ENCODE assay signal across 1 cellular context in genomic region chr1:155192346-155193274, GRCh38.
TF ChIP-seq lines count a peak whose summit lies in the region.

No MANE protein-coding gene starts in this region.

TF ChIP-seq in Ishikawa, 13 proteins besides CTCF, POLR2A, EP300 and RAD21 (continued from another document):
- no peak for TF ChIP-seq REST (IDR thresholded peaks at IDR 0.05; ENCODE audit: low read depth)
- no peak for TF ChIP-seq NFIC (IDR thresholded peaks at IDR 0.05)
- TF ChIP-seq TCF12 (IDR thresholded peaks at IDR 0.05; ENCODE audit: low read depth), result no peak
